Comparison of ENCODE assay signal across 25 cellular contexts in the genomic region with DNA sequence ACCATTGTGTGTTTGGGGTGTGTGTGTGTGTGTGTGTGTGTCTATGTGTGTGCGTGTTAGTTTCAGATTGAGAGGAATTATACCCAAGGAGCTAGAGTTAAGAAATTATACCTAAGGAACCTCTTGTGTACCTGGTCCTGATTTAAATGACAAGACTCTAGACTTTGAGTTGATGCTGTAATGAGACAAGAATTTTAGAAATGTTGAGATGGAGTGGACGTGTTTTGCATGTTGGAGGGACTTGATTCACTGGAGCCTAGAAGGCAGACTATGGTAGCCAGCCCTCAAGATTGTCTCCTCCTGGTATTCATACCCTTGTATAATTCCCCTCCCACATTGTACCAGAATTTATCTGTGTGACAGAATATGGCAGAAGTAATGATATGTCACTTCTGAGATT. TPM values are rescaled to one million over a fixed set of nuclear protein-coding genes. Genes with fewer than 3 reads are reported as not detected.
A peak's percentile ranks its signal among the peaks of the same experiment; 100 is the strongest.
DNase-seq lines count a peak whose midpoint lies in the region; ATAC-seq, FAIRE-seq and TF ChIP-seq lines count a peak whose summit lies in the region.
"Had no signal": no experiment of that assay in that cellular context is flagged by ENCODE, and none has a peak within 500 bp of the region (broad histone marks: within the 10 kb centered on the region; RNA-seq: fewer than 3 reads in every experiment).

No MANE protein-coding gene starts in this region.

- WGBS in K562 (ENCODE audit: insufficient coverage, low coverage, missing lambda C conversion rate), result 80% methylated on average over 2 of the region's 2 CpGs
- WGBS in trophoblast cell (ENCODE audit: extremely low coverage, insufficient coverage, insufficient read length), result no CpG with 5 or more reads among the region's 2 CpGs

- H3K9me1 ChIP-seq in K562 (ENCODE audit: control insufficient read depth, insufficient read depth, low read length), result no peaks in the 10 kb centered on the region

- no peaks in the 10 kb centered on the region for H3K27me3 Mint-ChIP-seq in activated T-cell treated with anti-CD3 and anti-CD28 coated beads, Interleukin-2, amount 50 U/mL, for 24 hours

- POLR2A ChIA-PET in K562 (lab: Yijun Ruan, JAX), result interaction anchor here (0.7 to 1.2 kb wide), 3 partner anchors 9 to 80 kb away, joined by 3 to 4 read pairs (median 3); no protein-coding TSS in a partner anchor

- peak overlapping the region; percentile 20 for H4K91ac ChIP-seq in trophoblast cell (ENCODE audit: low read depth, low read length)

- TF ChIP-seq RAD21 in K562 (CRISPR knock-in tag; conservative IDR thresholded peaks at IDR 0.05 in 1 of 2, IDR thresholded peaks at IDR 0.05 in 1 of 2), result no peak

- no peak overlapping the region for H2AK5ac ChIP-seq in trophoblast cell (ENCODE audit: low read length)

- H3K79me1 ChIP-seq in trophoblast cell (ENCODE audit: low read length), result peaks cover 9% of the 10 kb centered on the region

- no peak overlapping the region for H3K4me3 Mint-ChIP-seq in activated T-cell treated with anti-CD3 and anti-CD28 coated beads, Interleukin-2, amount 50 U/mL, for 24 hours
- H3K4me3 Mint-ChIP-seq: CD4-positive, alpha-beta memory T cell; IgD-negative memory B cell had no signal

- H3K4me3 ChIP-seq in K562, result no peak overlapping the region
- H3K4me3 ChIP-seq in trophoblast cell (ENCODE audit: low read depth, low read length), result no peak overlapping the region
- no peak overlapping the region for H3K4me3 ChIP-seq in dorsolateral prefrontal cortex
- H3K4me3 ChIP-seq: BLaER1 treated with 17β-estradiol and CSF1 and Interleukin-3, amounts not matched to agents 10 nM and 100 nM; PC-9 had no signal

- ATAC-seq in K562 (no peak; the same call in 2 of the 3 replicates), foreskin keratinocyte (no peak)

- H4K12ac ChIP-seq in trophoblast cell (ENCODE audit: low read depth, low read length), result no peak overlapping the region

- intact Hi-C loops in K562 (cut with micrococcal nuclease) (no loop called here), dorsolateral prefrontal cortex (cut with DNase I) (no loop called here)

- BruUV-seq in K562 (replicated peaks; lab: Mats Ljungman, UMichigan), result no TSS peak

- peaks cover 62% of the 10 kb centered on the region for H3K36me3 ChIP-seq in K562 (ENCODE audit: control insufficient read depth, insufficient read depth, low read length)
- H3K36me3 ChIP-seq in trophoblast cell (ENCODE audit: control insufficient read depth in 1 of 2, insufficient read depth in 2 of 2, low read length in 2 of 2), result no peaks in the 10 kb centered on the region
- H3K36me3 ChIP-seq: BLaER1 treated with 17β-estradiol and CSF1 and Interleukin-3, amounts not matched to agents 10 nM and 100 nM had no signal

- H2AFZ ChIP-seq in K562 (ENCODE audit: low read depth, low read length), result no peak overlapping the region
- H2AFZ ChIP-seq in trophoblast cell (ENCODE audit: insufficient read depth, low read length, poor library complexity), result no peak overlapping the region
- H2AFZ ChIP-seq: PC-9 had no signal

- H3K27me3 ChIP-seq in K562 (ENCODE audit: control insufficient read depth in 2 of 2, insufficient read depth in 2 of 2, low read length in 2 of 2), result no peaks in the 10 kb centered on the region
- H3K27me3 ChIP-seq in foreskin keratinocyte, result no peaks in the 10 kb centered on the region
- H3K27me3 ChIP-seq in trophoblast cell (ENCODE audit: insufficient read depth, low read length), result no peaks in the 10 kb centered on the region
- H3K27me3 ChIP-seq in dorsolateral prefrontal cortex, result no peaks in the 10 kb centered on the region
- H3K27me3 ChIP-seq: BLaER1 treated with 17β-estradiol and CSF1 and Interleukin-3, amounts not matched to agents 10 nM and 100 nM had no signal

- H3K23ac ChIP-seq in trophoblast cell (ENCODE audit: low read length), result no peak overlapping the region

- no peak overlapping the region for H3K4me2 ChIP-seq in K562 (ENCODE audit: insufficient read depth, low read length)
- H3K4me2 ChIP-seq in trophoblast cell (ENCODE audit: low read length), result no peak overlapping the region
- H3K4me2 ChIP-seq: BLaER1 treated with 17β-estradiol and CSF1 and Interleukin-3, amounts not matched to agents 10 nM and 100 nM; PC-9 had no signal

- no peak overlapping the region for H2BK12ac ChIP-seq in trophoblast cell (ENCODE audit: low read length)

- no peaks in the 10 kb centered on the region for H4K20me1 ChIP-seq in K562 (replicated peaks; ENCODE audit: control insufficient read depth, insufficient read depth, low read length)
- H4K20me1 ChIP-seq: BLaER1 treated with 17β-estradiol and CSF1 and Interleukin-3, amounts not matched to agents 10 nM and 100 nM had no signal

- CTCF ChIA-PET in K562 (lab: Yijun Ruan, JAX; ENCODE audit: low intra/inter-chr PET ratio), result no interaction called here

- H3K4ac ChIP-seq in trophoblast cell (ENCODE audit: low read depth, low read length), result no peak overlapping the region

- peak overlapping the region; percentile 8 for H3K14ac ChIP-seq in trophoblast cell (ENCODE audit: low read length)

- in situ Hi-C loops in K562 (cut with MboI), result no loop called here

- TF ChIP-seq POLR2A in K562 (conservative IDR thresholded peaks at IDR 0.05), result no peak

- H4K8ac ChIP-seq in trophoblast cell (ENCODE audit: low read depth, low read length), result no peak overlapping the region

- H3K4me1 ChIP-seq in K562 (replicated peaks in 1 of 2; ENCODE audit: control insufficient read depth in 2 of 2, insufficient read depth in 2 of 2, low read length in 2 of 2) (peaks cover 0 to 3% of the 10 kb centered on the region in 2 experiments; a peak in 2 of 5 replicates), foreskin keratinocyte (peaks cover 22% of the 10 kb centered on the region), trophoblast cell (ENCODE audit: control insufficient read depth in 1 of 2, insufficient read depth in 2 of 2, low read length in 2 of 2) (peaks cover 6 to 13% of the 10 kb centered on the region in 2 experiments)

- H3K27ac ChIP-seq in K562 (ENCODE audit: extremely low read depth, low read depth, low read length) (no peak overlapping the region), foreskin keratinocyte (peak overlapping the region; percentile 24), trophoblast cell (ENCODE audit: low read depth, low read length) (peak overlapping the region; percentile 54), dorsolateral prefrontal cortex (peak overlapping the region in 1 of 59 donors; percentile 42)
- H3K27ac ChIP-seq: BLaER1 treated with 17β-estradiol and CSF1 and Interleukin-3, amounts not matched to agents 10 nM and 100 nM; PC-9 had no signal

- DNase-seq in EL (peak; percentile 14), K562 (ENCODE audit: extremely low read depth in 1 of 4, low spot score in 3 of 4) (no peak), foreskin keratinocyte (peak in 1 of 2 donors; percentile 57), trophoblast cell (peak in 1 of 2 donors; percentile 55), dorsolateral prefrontal cortex (no peak), NCI-H82 (lab: John Stamatoyannopoulos, UW) (no peak), GM19240 (ENCODE audit: insufficient read length, low spot score) (no peak)
- no peak for DNase-seq in activated T-cell treated with anti-CD3 and anti-CD28 coated beads, Interleukin-2, amount 50 U/mL, for 24 hours
- DNase-seq: 8988T; CD4-positive, alpha-beta memory T cell; DMS153; Karpas-422; NCI-H1048; NCI-H1417 treated with DMSO at 0.1 percent for 48 hours; NCI-H187 treated with DMSO at 0.1 percent for 48 hours; NCI-H2107; NCI-H446 treated with DMSO at 0.1 percent for 48 hours; NCI-H526 treated with DMSO at 0.1 percent for 48 hours; PC-9; RPMI8226; SIG-M5 had no signal

- H3K18ac ChIP-seq in trophoblast cell (ENCODE audit: low read length), result no peak overlapping the region

- H3K9ac ChIP-seq in K562 (ENCODE audit: insufficient read depth in 1 of 2, low read depth in 2 of 2, low read length in 2 of 2) (no peak overlapping the region), trophoblast cell (ENCODE audit: low read length) (no peak overlapping the region)
- H3K9ac ChIP-seq: BLaER1 treated with 17β-estradiol and CSF1 and Interleukin-3, amounts not matched to agents 10 nM and 100 nM had no signal

- H2BK5ac ChIP-seq in trophoblast cell (ENCODE audit: low read depth, low read length, poor library complexity), result peak overlapping the region; percentile 12

- no peak overlapping the region for H3K27ac Mint-ChIP-seq in activated T-cell treated with anti-CD3 and anti-CD28 coated beads, Interleukin-2, amount 50 U/mL, for 24 hours
- H3K27ac Mint-ChIP-seq: CD4-positive, alpha-beta memory T cell; IgD-negative memory B cell had no signal

- H3K4me1 Mint-ChIP-seq in activated T-cell treated with anti-CD3 and anti-CD28 coated beads, Interleukin-2, amount 50 U/mL, for 24 hours (ENCODE audit: low read depth), result no peaks in the 10 kb centered on the region
- H3K4me1 Mint-ChIP-seq: CD4-positive, alpha-beta memory T cell had no signal

- TF ChIP-seq EP300 in K562 (IDR thresholded peaks at IDR 0.05; ENCODE audit: low read length), result no peak

- TF ChIP-seq CTCF in K562 (IDR thresholded peaks at IDR 0.05 in 2 of 3, conservative IDR thresholded peaks at IDR 0.05 in 1 of 3; ENCODE audit: insufficient read depth in 2 of 3, low read depth in 1 of 3, low read length in 3 of 3), result no peak
- TF ChIP-seq CTCF in foreskin keratinocyte (conservative IDR thresholded peaks at IDR 0.05), result no peak
- no peak for TF ChIP-seq CTCF in dorsolateral prefrontal cortex (IDR thresholded peaks at IDR 0.05 in 54 of 56, conservative IDR thresholded peaks at IDR 0.05 in 2 of 56; ENCODE audit: low read depth in 1 of 56, partially characterized antibody in 56 of 56)

- peak overlapping the region; percentile 21 for H2BK120ac ChIP-seq in trophoblast cell (ENCODE audit: insufficient read depth, low read length, poor library complexity)

- peak; percentile 59 for FAIRE-seq in K562 (lab: Jason Lieb, UNC)
- FAIRE-seq: G401.6, GM12892 had no signal

- H3K36me3 Mint-ChIP-seq in activated T-cell treated with anti-CD3 and anti-CD28 coated beads, Interleukin-2, amount 50 U/mL, for 24 hours (ENCODE audit: low read depth), result no peaks in the 10 kb centered on the region
- H3K36me3 Mint-ChIP-seq: CD4-positive, alpha-beta memory T cell had no signal

- H3K9me3 Mint-ChIP-seq in activated T-cell treated with anti-CD3 and anti-CD28 coated beads, Interleukin-2, amount 50 U/mL, for 24 hours, result no peaks in the 10 kb centered on the region
- H3K9me3 Mint-ChIP-seq: CD4-positive, alpha-beta memory T cell; IgD-negative memory B cell had no signal

- no peaks in the 10 kb centered on the region for H3K79me2 ChIP-seq in K562 (ENCODE audit: control insufficient read depth, insufficient read depth, low read length)
- H3K79me2 ChIP-seq in trophoblast cell (ENCODE audit: control insufficient read depth, insufficient read depth, low read length, poor library complexity), result no peaks in the 10 kb centered on the region

- H3K9me3 ChIP-seq in K562 (replicated peaks; ENCODE audit: control insufficient read depth, insufficient read depth, low read depth, low read length), result no peaks in the 10 kb centered on the region
- H3K9me3 ChIP-seq in trophoblast cell (ENCODE audit: insufficient read depth, low read depth, low read length), result no peaks in the 10 kb centered on the region
- H3K9me3 ChIP-seq: BLaER1 treated with 17β-estradiol and CSF1 and Interleukin-3, amounts not matched to agents 10 nM and 100 nM had no signal

RNA-seq across cellular contexts. Expression of gene HSPB3, which starts 52.4 kb away (rescaled TPM):
- total RNA-seq in K562 (2011; cell fraction: chromatin; rRNA removed; ENCODE audit: low replicate concordance), result 18.1 and 32.8 TPM in 2 replicates
- total RNA-seq in K562 (2011; cell fraction: nucleolus; rRNA removed), result 9.3 and 13.2 TPM in 2 replicates
- 9.8 and 15.8 TPM in 2 replicates for total RNA-seq in K562 (2011; cell fraction: nucleoplasm; rRNA removed)
- total RNA-seq in K562 (2014; rRNA removed) (3.3 and 4.3 TPM in 2 replicates), K562 (2014; rRNA removed; fragmentation: Illumina TruSeq; extraction: Trizol) (4.0 and 6.1 TPM in 2 replicates), K562 (2015; rRNA removed; fragmentation: Illumina TruSeq; extraction: Trizol) (3.4 and 3.7 TPM in 2 replicates), K562 (2021) (4.1 and 4.3 TPM in 2 replicates), foreskin keratinocyte (not detected in 2 replicates), dorsolateral prefrontal cortex (10 to 100 TPM in 12 of 120 experiments, 1 to 10 TPM in 106, under 1 TPM in 1, not detected in 1; 0.98 to 16.5 (median 5.3) TPM)
- polyA plus RNA-seq in K562 (2011; rRNA removed) (3.2 and 5.0 TPM in 2 replicates), K562 (2014; fragmentation: Illumina TruSeq; extraction: Trizol) (5.0 and 6.3 TPM in 2 replicates), K562 (2014; fragmentation: Nextera tagmentation; extraction: Ambion mirVana) (1 to 10 TPM; 2.4 to 3.1 TPM), K562 (2014; rRNA removed) (4.1 and 6.9 TPM in 2 replicates), foreskin keratinocyte (not detected in 2 replicates)
- 1.4 and 3.8 TPM in 2 replicates for polyA plus RNA-seq in K562 (2011; cell fraction: cytosol; rRNA removed)
- 7.9 and 9.1 TPM in 2 replicates for polyA plus RNA-seq in K562 (2011; cell fraction: nucleus; rRNA removed)
- polyA plus RNA-seq in K562 (2012), result 3.3 and 3.9 TPM in 2 replicates
- polyA minus RNA-seq in K562 (2011; rRNA and poly(A)+ RNA removed), result 5.8 and 6.8 TPM in 2 replicates
- polyA minus RNA-seq in K562 (2011; cell fraction: cytosol; rRNA and poly(A)+ RNA removed), result 1.1 and 2.5 TPM in 2 replicates
- 3.9 and 8.2 TPM in 2 replicates for polyA minus RNA-seq in K562 (2011; cell fraction: nucleus; rRNA and poly(A)+ RNA removed)
- not detected in 2 replicates for polyA plus RNA-seq in trophoblast cell (2013)
- total RNA-seq: CD4-positive, alpha-beta memory T cell; PC-9 had no signal
- polyA plus RNA-seq: CD4-positive, alpha-beta memory T cell; IgD-negative memory B cell had no signal
